In genomic region chr9:13970018-13970417, GRCh38 we compare ENCODE assay signal across 17 cellular contexts.
DNase-seq lines count a peak whose midpoint lies in the region; ATAC-seq, FAIRE-seq and TF ChIP-seq lines count a peak whose summit lies in the region.
"Had no signal": no experiment of that assay in that cellular context is flagged by ENCODE, and none has a peak within 500 bp of the region (broad histone marks: within the 10 kb centered on the region; RNA-seq: fewer than 3 reads in every experiment).

No MANE protein-coding gene starts in this region.

- TF ChIP-seq POLR2A in suprapubic skin (IDR thresholded peaks at IDR 0.05) (no peak), spleen (IDR thresholded peaks at IDR 0.05) (no peak)

- H3K27ac ChIP-seq in right cardiac atrium (ENCODE audit: low read length) (no peak overlapping the region), astrocyte (ENCODE audit: low read depth, low read length) (no peak overlapping the region), suprapubic skin (peak overlapping the region; percentile 39), spleen (no peak overlapping the region)
- H3K27ac ChIP-seq: HL-60, KMS-11 had no signal

- no peak overlapping the region for H3K4me3 ChIP-seq in right cardiac atrium (ENCODE audit: low read length)
- no peak overlapping the region for H3K4me3 ChIP-seq in astrocyte (ENCODE audit: insufficient read depth, low read depth, low read length)
- no peak overlapping the region for H3K4me3 ChIP-seq in suprapubic skin
- no peak overlapping the region for H3K4me3 ChIP-seq in spleen
- H3K4me3 ChIP-seq: MG63 had no signal

- peaks cover 4% of the 10 kb centered on the region for H3K27me3 Mint-ChIP-seq in astrocyte (ENCODE audit: low read depth, unreplicated experiment)
- H3K27me3 Mint-ChIP-seq: B cell; CD4-positive, alpha-beta memory T cell had no signal

- H3K27ac Mint-ChIP-seq in astrocyte (ENCODE audit: unreplicated experiment): no peak overlapping the region
- H3K27ac Mint-ChIP-seq: B cell; CD4-positive, alpha-beta memory T cell had no signal

- H4K20me1 ChIP-seq in astrocyte (ENCODE audit: insufficient read depth, low read length): no peaks in the 10 kb centered on the region

- H3K27me3 ChIP-seq in right cardiac atrium (ENCODE audit: control insufficient read depth, insufficient read depth) (no peaks in the 10 kb centered on the region), astrocyte (ENCODE audit: insufficient read depth, low read length) (no peaks in the 10 kb centered on the region), suprapubic skin (no peaks in the 10 kb centered on the region), spleen (replicated peaks in 1 of 7) (no peaks in the 10 kb centered on the region)

- H3K4me2 ChIP-seq in astrocyte (ENCODE audit: low read length): no peak overlapping the region
- H3K4me2 ChIP-seq: KMS-11 had no signal

- peaks cover 12% of the 10 kb centered on the region for H3K4me1 Mint-ChIP-seq in astrocyte (ENCODE audit: low read depth, unreplicated experiment)
- H3K4me1 Mint-ChIP-seq: B cell; CD4-positive, alpha-beta memory T cell had no signal

- intact Hi-C loops in right cardiac atrium (cut with DNase I) (loop anchor here in 1 of 4 donors (10.0 kb wide), 1 partner anchor 55 kb away; no protein-coding TSS in a partner anchor), cardiac septum (cut with DNase I) (no loop called here), spleen (cut with DNase I; ENCODE audit: low total_unique reads) (no loop called here)

- H3K36me3 ChIP-seq in astrocyte (ENCODE audit: insufficient read depth, low read length) (no peaks in the 10 kb centered on the region), suprapubic skin (no peaks in the 10 kb centered on the region), spleen (no peaks in the 10 kb centered on the region)
- H3K36me3 ChIP-seq: MG63 had no signal

- no peak overlapping the region for H2AFZ ChIP-seq in astrocyte (ENCODE audit: low read depth, low read length)

- no peaks in the 10 kb centered on the region for H3K9me3 ChIP-seq in right cardiac atrium (ENCODE audit: control insufficient read depth, low read length)
- H3K9me3 ChIP-seq in astrocyte (ENCODE audit: insufficient read depth, low read depth, low read length): no peaks in the 10 kb centered on the region
- H3K9me3 ChIP-seq in suprapubic skin: no peaks in the 10 kb centered on the region
- no peaks in the 10 kb centered on the region for H3K9me3 ChIP-seq in spleen
- H3K9me3 ChIP-seq: MG63 had no signal

- H3K36me3 Mint-ChIP-seq in astrocyte (ENCODE audit: low read depth, unreplicated experiment): no peaks in the 10 kb centered on the region
- H3K36me3 Mint-ChIP-seq: CD4-positive, alpha-beta memory T cell had no signal

- peak; percentile 29 for FAIRE-seq in astrocyte (lab: Jason Lieb, UNC)

- TF ChIP-seq EP300 in suprapubic skin (IDR thresholded peaks at IDR 0.05): no peak

- peak; percentile 43 to 71 for ATAC-seq in right cardiac atrium

- no peaks in the 10 kb centered on the region for H3K9me3 Mint-ChIP-seq in astrocyte (ENCODE audit: unreplicated experiment)

- 42% methylated on average over 4 of the region's 4 CpGs for WGBS in right cardiac atrium
- WGBS in suprapubic skin: 75% methylated on average over 4 of the region's 4 CpGs
- 47 to 60% (median 59%) methylated on average over 4 of the region's 4 CpGs for WGBS in spleen, 5 donors

- no peak overlapping the region for H3K9ac ChIP-seq in astrocyte (ENCODE audit: low read length)
- H3K9ac ChIP-seq: KMS-11 had no signal

- H3K4me1 ChIP-seq in right cardiac atrium (ENCODE audit: control insufficient read depth, insufficient read depth, low read length) (peaks cover 13% of the 10 kb centered on the region), astrocyte (ENCODE audit: insufficient read depth, low read length) (peaks cover 3% of the 10 kb centered on the region), suprapubic skin (peaks cover 4% of the 10 kb centered on the region), spleen (peaks cover 0 to 6% (median 0%) of the 10 kb centered on the region in 6 donors)

- H3K4me3 Mint-ChIP-seq in astrocyte (ENCODE audit: unreplicated experiment): no peak overlapping the region
- H3K4me3 Mint-ChIP-seq: B cell; CD4-positive, alpha-beta memory T cell had no signal

- no peak for TF ChIP-seq CTCF in astrocyte (IDR thresholded peaks at IDR 0.05; ENCODE audit: insufficient read depth, low read depth, low read length)
- no peak for TF ChIP-seq CTCF in suprapubic skin (IDR thresholded peaks at IDR 0.05)
- no peak for TF ChIP-seq CTCF in spleen (IDR thresholded peaks at IDR 0.05 in 8 of 11, conservative IDR thresholded peaks at IDR 0.05 in 3 of 11)

- H3K79me2 ChIP-seq in astrocyte (ENCODE audit: insufficient read depth, low read length): no peaks in the 10 kb centered on the region

- DNase-seq in right cardiac atrium (no peak), cardiac septum (ENCODE audit: low spot score) (no peak), astrocyte (ENCODE audit: low read depth) (peak; percentile 52), iris pigment epithelial cell (ENCODE audit: low read depth) (peak; percentile 52), suprapubic skin (ENCODE audit: low spot score in 2 of 2) (no peak), iPS-NIHi11 (ENCODE audit: low spot score) (no peak), spleen (no peak)
- DNase-seq in effector CD8-positive, alpha-beta T cell (lab: John Stamatoyannopoulos, UW): no peak
- DNase-seq: CD4-positive, alpha-beta memory T cell; GF-D8; MG63; NCI-H1105 treated with DMSO at 0.1 percent for 48 hours; NCI-H187; SHP77 had no signal

Comparison
In these comparisons a context has a peak if more than half of its experiments do, and no peak if none do; other contexts are left out.
1. DNase-seq: peak in astrocyte (single experiment) and iris pigment epithelial cell (single experiment); none in right cardiac atrium (0 of 3), cardiac septum (single experiment), suprapubic skin (0 of 2), iPS-NIHi11 (single experiment), spleen (single experiment) and effector CD8-positive, alpha-beta T cell (single experiment).